In genomic region chr9:87758330-87758729, GRCh38 we compare ENCODE assay signal across 1 cellular context. TPM values are rescaled to one million over a fixed set of nuclear protein-coding genes. Genes with fewer than 3 reads are reported as not detected.
"Had no signal": no experiment of that assay in that cellular context is flagged by ENCODE, and none has a peak within 500 bp of the region (broad histone marks: within the 10 kb centered on the region; RNA-seq: fewer than 3 reads in every experiment).

No MANE protein-coding gene starts in this region.

RNA-seq across cellular contexts. Expression of gene CTSL, which starts 32.4 kb away (rescaled TPM):
- total RNA-seq: activated CD8-positive, alpha-beta T cell treated with anti-CD3 and anti-CD28 coated beads, Interleukin-2, amount 10 ng/mL, durations not matched to agents 7 days and 5 days had no signal
